12 cellular contexts compared by ENCODE assay signal in genomic region chr5:56317923-56318561, GRCh38.
A peak's percentile ranks its signal among the peaks of the same experiment; 100 is the strongest.
DNase-seq lines count a peak whose midpoint lies in the region; ATAC-seq, FAIRE-seq and TF ChIP-seq lines count a peak whose summit lies in the region.
"Had no signal": no experiment of that assay in that cellular context is flagged by ENCODE, and none has a peak within 500 bp of the region (broad histone marks: within the 10 kb centered on the region; RNA-seq: fewer than 3 reads in every experiment).

No MANE protein-coding gene starts in this region.

- H3K27me3 Mint-ChIP-seq in activated naive CD4-positive, alpha-beta T cell treated with anti-CD3 and anti-CD28 coated beads, Interleukin-2, amount 10 ng/mL, durations not matched to agents 7 days and 5 days = peaks cover 8% of the 10 kb centered on the region

- ATAC-seq in GM18511 (IDR thresholded peaks at IDR 0.05; ENCODE audit: unreplicated experiment) = peak; percentile 65
- peak; percentile 68 for ATAC-seq in GM21381 (IDR thresholded peaks at IDR 0.05; ENCODE audit: unreplicated experiment)
- peak; percentile 78 for ATAC-seq in HG03095 (IDR thresholded peaks at IDR 0.05; ENCODE audit: unreplicated experiment)
- ATAC-seq in GM12878 = peak; percentile 83

- SMC1A ChIA-PET in GM12878 (lab: Charles Lee; ENCODE audit: uncharacterized antibody, unreplicated experiment) = interaction anchor here (0.7 to 5.4 kb wide), 11 partner anchors 10 to 520 kb away, joined by 3 to 59 read pairs (median 3); no protein-coding TSS in a partner anchor

- POLR2A ChIA-PET in GM12878 (lab: Charles Lee) = interaction anchor here (0.6 to 2.1 kb wide), 3 partner anchors 10 to 902 kb away, joined by 3 to 7 read pairs (median 5); no protein-coding TSS in a partner anchor

- H3K4me3 ChIP-seq in GM12878 = no peak overlapping the region

- peaks cover 17% of the 10 kb centered on the region for H3K4me1 Mint-ChIP-seq in activated naive CD4-positive, alpha-beta T cell treated with anti-CD3 and anti-CD28 coated beads, Interleukin-2, amount 10 ng/mL, durations not matched to agents 7 days and 5 days

- RAD21 ChIA-PET in GM12878 (lab: Charles Lee; ENCODE audit: unreplicated experiment) = interaction anchor here (0.7 to 4.9 kb wide), 6 partner anchors 11 to 497 kb away, joined by 3 to 33 read pairs (median 6); partner anchors contain the start of gene MAP3K1

- peak overlapping the region; percentile 31; the same call in 1 of the 2 replicates for H3K4me2 ChIP-seq in GM12878 (ENCODE audit: control insufficient read depth, insufficient read depth)

- H3K27ac ChIP-seq in GM12878 (ENCODE audit: control insufficient read depth, insufficient read depth) = no peak overlapping the region

- TF ChIP-seq RAD21 in GM12878 (IDR thresholded peaks at IDR 0.05; ENCODE audit: insufficient read depth, low read depth, low read length) = no peak

- H3K27ac Mint-ChIP-seq in activated naive CD4-positive, alpha-beta T cell treated with anti-CD3 and anti-CD28 coated beads, Interleukin-2, amount 10 ng/mL, durations not matched to agents 7 days and 5 days = no peak overlapping the region
- H3K27ac Mint-ChIP-seq: mesothelial cell of epicardium had no signal

- H3K4me1 ChIP-seq in GM12878 (ENCODE audit: control insufficient read depth, insufficient read depth, low read length) = peaks cover 21% of the 10 kb centered on the region

- TF ChIP-seq EP300 in GM12878 (IDR thresholded peaks at IDR 0.05; ENCODE audit: borderline replicate concordance in 1 of 2, control insufficient read depth in 1 of 2, low read depth in 2 of 2, low read length in 2 of 2) = no peak

- H3K36me3 Mint-ChIP-seq in activated naive CD4-positive, alpha-beta T cell treated with anti-CD3 and anti-CD28 coated beads, Interleukin-2, amount 10 ng/mL, durations not matched to agents 7 days and 5 days = peaks cover 3% of the 10 kb centered on the region
- H3K36me3 Mint-ChIP-seq: mesothelial cell of epicardium had no signal

- CTCF ChIA-PET in GM12878 (lab: Yijun Ruan, JAX) = interaction anchor here (0.8 to 5.2 kb wide), 8 partner anchors 9 to 591 kb away, joined by 3 to 45 read pairs (median 3); partner anchors contain the start of gene SETD9
- CTCF ChIA-PET in activated naive CD4-positive, alpha-beta T cell treated with anti-CD3 and anti-CD28 coated beads, Interleukin-2, amount 10 ng/mL, durations not matched to agents 7 days and 5 days (lab: Charles Lee) = interaction anchor here (0.9 kb wide), 1 partner anchor 9 kb away, joined by 3 read pairs; no protein-coding TSS in a partner anchor

- peak; percentile 63 for DNase-seq in GM12878 (ENCODE audit: low read depth, low spot score)
- no peak for DNase-seq in NCI-H2227 (lab: John Stamatoyannopoulos, UW; ENCODE audit: unreplicated experiment)
- DNase-seq in GM10266 (ENCODE audit: extremely low spot score) = no peak
- DNase-seq in SHP77 (lab: John Stamatoyannopoulos, UW) = no peak
- no peak for DNase-seq in activated naive CD4-positive, alpha-beta T cell treated with anti-CD3 and anti-CD28 coated beads, Interleukin-2, amount 10 ng/mL, durations not matched to agents 7 days and 5 days
- DNase-seq: GOT3; NCI-H345; stimulated activated CD4-positive, alpha-beta T cell treated with anti-CD3 and anti-CD28 coated beads, Interleukin-2, amount 100 ng/mL, for 48 hours had no signal

- H3K9me3 Mint-ChIP-seq in activated naive CD4-positive, alpha-beta T cell treated with anti-CD3 and anti-CD28 coated beads, Interleukin-2, amount 10 ng/mL, durations not matched to agents 7 days and 5 days = no peaks in the 10 kb centered on the region
- H3K9me3 Mint-ChIP-seq: mesothelial cell of epicardium had no signal

- WGBS in GM12878 (ENCODE audit: insufficient coverage, insufficient replicate concordance, low lambda C conversion rate, missing lambda C conversion rate) = under 1% methylated on average over 7 of the region's 7 CpGs

- TF ChIP-seq CTCF in GM12878 (IDR thresholded peaks at IDR 0.05 in 2 of 3, conservative IDR thresholded peaks at IDR 0.05 in 1 of 3; ENCODE audit: control insufficient read depth in 2 of 3, extremely low read depth in 1 of 3, insufficient read depth in 1 of 3, low read depth in 3 of 3, low read length in 3 of 3) (no peak), GM10266 (IDR thresholded peaks at IDR 0.05; ENCODE audit: control insufficient read depth, insufficient read depth, low read depth, missing control alignments) (no peak)

- H3K9me3 ChIP-seq in GM12878 (replicated peaks; ENCODE audit: control insufficient read depth, insufficient read depth, low read length) = no peaks in the 10 kb centered on the region; the same call in 2 of the 3 replicates

- H4K20me1 ChIP-seq in GM12878 (ENCODE audit: control insufficient read depth, insufficient read depth) = no peaks in the 10 kb centered on the region

- H3K4me3 Mint-ChIP-seq in activated naive CD4-positive, alpha-beta T cell treated with anti-CD3 and anti-CD28 coated beads, Interleukin-2, amount 10 ng/mL, durations not matched to agents 7 days and 5 days = no peak overlapping the region
- H3K4me3 Mint-ChIP-seq: mesothelial cell of epicardium had no signal

- BruUV-seq in GM12878 (replicated peaks; lab: Mats Ljungman, UMichigan) = no TSS peak

- in situ Hi-C loops in GM12878 (cut with MboI) = no loop called here

- no peak for TF ChIP-seq POLR2A in GM12878 (IDR thresholded peaks at IDR 0.05; ENCODE audit: low read depth, low read length)

- intact Hi-C loops in GM12878 (cut with micrococcal nuclease; ENCODE audit: unreplicated experiment) = no loop called here

- H3K9ac ChIP-seq in GM12878 (ENCODE audit: control insufficient read depth, insufficient read depth, low read length) = no peak overlapping the region

- H3K79me2 ChIP-seq in GM12878 (ENCODE audit: control insufficient read depth, insufficient read depth, low read length) = no peaks in the 10 kb centered on the region

- no peaks in the 10 kb centered on the region for H3K36me3 ChIP-seq in GM12878 (ENCODE audit: control insufficient read depth in 2 of 2, insufficient read depth in 2 of 2, low read length in 1 of 2)

- peak; percentile 44 for FAIRE-seq in GM12878 (lab: Jason Lieb, UNC)

- H3K27me3 ChIP-seq in GM12878 (replicated peaks in 1 of 2; ENCODE audit: control insufficient read depth in 2 of 2, insufficient read depth in 2 of 2, low read length in 1 of 2) = no peaks in the 10 kb centered on the region

- no peak overlapping the region for H2AFZ ChIP-seq in GM12878 (ENCODE audit: control insufficient read depth, low read depth, low read length)

TF ChIP-seq in GM12878, 131 proteins besides CTCF, POLR2A, EP300 and RAD21 (continues in another document):
- no peak for TF ChIP-seq CHD4 (IDR thresholded peaks at IDR 0.05)
- no peak for TF ChIP-seq MYC (IDR thresholded peaks at IDR 0.05; ENCODE audit: insufficient read depth, insufficient read length, insufficient replicate concordance, low read length, severe bottlenecking)
- no peak for TF ChIP-seq MEF2B (IDR thresholded peaks at IDR 0.05; ENCODE audit: partially characterized antibody, poor library complexity, severe bottlenecking)
- TF ChIP-seq CBFB (IDR thresholded peaks at IDR 0.05; ENCODE audit: low read depth) = no peak
- peak; percentile 55; the same call in 1 of the 2 replicates for TF ChIP-seq PKNOX1 (IDR thresholded peaks at IDR 0.05)
- no peak for TF ChIP-seq USF1 (IDR thresholded peaks at IDR 0.05; ENCODE audit: borderline replicate concordance, extremely low read length, insufficient read depth, low read depth, low read length)
- 0 out of 2 replicates have a peak, but pooled peaks have one; percentile 39 for TF ChIP-seq PAX8 (IDR thresholded peaks at IDR 0.05)
- TF ChIP-seq RUNX3 (IDR thresholded peaks at IDR 0.05; ENCODE audit: low read length) = peak; percentile 88
- peak; percentile 77 for TF ChIP-seq PAX5 (IDR thresholded peaks at IDR 0.05; ENCODE audit: borderline replicate concordance, low read depth, low read length)
- TF ChIP-seq SUPT20H (IDR thresholded peaks at IDR 0.05; ENCODE audit: borderline replicate concordance, control insufficient read depth, low read depth, low read length) = no peak
- TF ChIP-seq YBX1 (IDR thresholded peaks at IDR 0.05) = no peak
- TF ChIP-seq CHD1 (IDR thresholded peaks at IDR 0.05; ENCODE audit: low read depth, low read length) = no peak
- TF ChIP-seq ATF2 (IDR thresholded peaks at IDR 0.05; ENCODE audit: low read length) = 0 out of 2 replicates have a peak, but pooled peaks have one; percentile 29
- TF ChIP-seq FOXM1 (IDR thresholded peaks at IDR 0.05; ENCODE audit: low read depth, low read length) = 0 out of 2 replicates have a peak, but pooled peaks have one; percentile 38
- TF ChIP-seq ZZZ3 (IDR thresholded peaks at IDR 0.05; ENCODE audit: control insufficient read depth, insufficient read length, low read depth) = no peak
